In the genomic region with DNA sequence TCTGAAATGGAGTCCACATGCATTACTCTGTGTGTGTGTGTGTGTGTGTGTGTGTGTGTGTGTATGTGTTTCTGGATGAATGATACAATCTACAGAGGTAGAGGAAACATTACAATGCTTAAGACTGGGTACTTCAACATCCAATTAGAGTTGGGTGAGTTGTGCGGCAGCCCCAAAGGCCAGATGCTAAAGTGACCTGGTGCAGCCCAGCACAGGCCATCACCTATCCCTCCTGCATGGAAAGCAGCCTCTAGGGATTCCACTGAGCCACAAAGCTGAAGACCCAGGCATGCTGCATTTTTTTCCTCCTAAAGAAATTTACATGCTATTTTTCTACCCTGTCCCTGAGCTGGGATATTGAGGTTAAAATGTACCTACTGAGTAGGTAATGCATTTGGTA, we compare ENCODE assay signal across 22 cellular contexts.
"Had no signal": no experiment of that assay in that cellular context is flagged by ENCODE, and none has a peak within 500 bp of the region (broad histone marks: within the 10 kb centered on the region; RNA-seq: fewer than 3 reads in every experiment).

No MANE protein-coding gene starts in this region.

- H3K4me2 ChIP-seq: smooth muscle cell had no signal

- H3K4me3 ChIP-seq: dorsolateral prefrontal cortex, gastrocnemius medialis, lower lobe of right lung, pancreas, right lobe of liver, smooth muscle cell, testis, tibial artery had no signal

- H3K9me3 Mint-ChIP-seq: natural killer cell; stimulated activated effector memory CD8-positive, alpha-beta T cell treated with anti-CD3 and anti-CD28 coated beads, Interleukin-12 subunit alpha, Interleukin-12 subunit beta, amount 100 ng/mL, for 72 hours; type B pancreatic cell had no signal

- H3K36me3 Mint-ChIP-seq: natural killer cell; stimulated activated effector memory CD8-positive, alpha-beta T cell treated with anti-CD3 and anti-CD28 coated beads, Interleukin-12 subunit alpha, Interleukin-12 subunit beta, amount 100 ng/mL, for 72 hours; type B pancreatic cell had no signal

- H3K27me3 Mint-ChIP-seq: type B pancreatic cell had no signal

- H3K4me1 Mint-ChIP-seq: natural killer cell; stimulated activated effector memory CD8-positive, alpha-beta T cell treated with anti-CD3 and anti-CD28 coated beads, Interleukin-12 subunit alpha, Interleukin-12 subunit beta, amount 100 ng/mL, for 72 hours had no signal

- H3K27ac Mint-ChIP-seq: natural killer cell; stimulated activated effector memory CD8-positive, alpha-beta T cell treated with anti-CD3 and anti-CD28 coated beads, Interleukin-12 subunit alpha, Interleukin-12 subunit beta, amount 100 ng/mL, for 72 hours had no signal

- ATAC-seq: gastrocnemius medialis; left cardiac atrium; left ventricle myocardium superior; lower lobe of right lung; natural killer cell; pancreas; right lobe of liver; stimulated activated effector memory CD8-positive, alpha-beta T cell treated with anti-CD3 and anti-CD28 coated beads, Interleukin-12 subunit alpha, Interleukin-12 subunit beta, amount 100 ng/mL, for 72 hours; stimulated activated naive CD8-positive, alpha-beta T cell treated with anti-CD3 and anti-CD28 coated beads, Interleukin-15, Interleukin-2, amounts not matched to agents 100 U/mL and 50 U/mL, for 24 hours had no signal

- H3K36me3 ChIP-seq: gastrocnemius medialis, lower lobe of right lung, neutrophil, pancreas, right lobe of liver, tibial artery had no signal

- DNase-seq: dorsolateral prefrontal cortex; effector CD4-positive, alpha-beta T cell; foreskin fibroblast; gastrocnemius medialis; head of caudate nucleus; left cardiac atrium; left ventricle myocardium superior; lower lobe of right lung; natural killer cell; pancreas; right lobe of liver; stimulated activated CD4-positive, alpha-beta T cell treated with anti-CD3 and anti-CD28 coated beads, Interleukin-12 subunit alpha, Interleukin-12 subunit beta, amount 100 ng/mL, for 4 hours; stimulated activated CD4-positive, alpha-beta T cell treated with anti-CD3 and anti-CD28 coated beads, Interleukin-1b, Interleukin-23, amount 100 ng/mL, for 48 hours; stimulated activated CD4-positive, alpha-beta T cell treated with anti-CD3 and anti-CD28 coated beads, Interleukin-4, amount 100 ng/mL, for 1 hour; stimulated activated naive CD8-positive, alpha-beta T cell treated with anti-CD3 and anti-CD28 coated beads, Interleukin-15, Interleukin-2, amounts not matched to agents 100 U/mL and 50 U/mL, for 24 hours; substantia nigra; testis; tibial artery had no signal

- H3K4me1 ChIP-seq: gastrocnemius medialis, right lobe of liver had no signal

- H3K9me3 ChIP-seq: gastrocnemius medialis, lower lobe of right lung, neutrophil, pancreas, right lobe of liver, testis, tibial artery had no signal

- H3K27ac ChIP-seq: dorsolateral prefrontal cortex, gastrocnemius medialis, lower lobe of right lung, neutrophil, pancreas, right lobe of liver, testis had no signal

- H3K4me3 Mint-ChIP-seq: natural killer cell; stimulated activated effector memory CD8-positive, alpha-beta T cell treated with anti-CD3 and anti-CD28 coated beads, Interleukin-12 subunit alpha, Interleukin-12 subunit beta, amount 100 ng/mL, for 72 hours; type B pancreatic cell had no signal

- H3K27me3 ChIP-seq: gastrocnemius medialis, neutrophil, pancreas, right lobe of liver, testis, tibial artery had no signal
